Comparison of ENCODE assay signal across 8 cellular contexts in genomic region chr1:36450270-36450918, GRCh38. TPM values are rescaled to one million over a fixed set of nuclear protein-coding genes. Genes with fewer than 3 reads are reported as not detected.
DNase-seq lines count a peak whose midpoint lies in the region; ATAC-seq and TF ChIP-seq lines count a peak whose summit lies in the region.

A gene with protein sequence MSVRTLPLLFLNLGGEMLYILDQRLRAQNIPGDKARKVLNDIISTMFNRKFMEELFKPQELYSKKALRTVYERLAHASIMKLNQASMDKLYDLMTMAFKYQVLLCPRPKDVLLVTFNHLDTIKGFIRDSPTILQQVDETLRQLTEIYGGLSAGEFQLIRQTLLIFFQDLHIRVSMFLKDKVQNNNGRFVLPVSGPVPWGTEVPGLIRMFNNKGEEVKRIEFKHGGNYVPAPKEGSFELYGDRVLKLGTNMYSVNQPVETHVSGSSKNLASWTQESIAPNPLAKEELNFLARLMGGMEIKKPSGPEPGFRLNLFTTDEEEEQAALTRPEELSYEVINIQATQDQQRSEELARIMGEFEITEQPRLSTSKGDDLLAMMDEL (minus strand): TSS chr1:36450451. CDS start chr1:36450369, 82 bp downstream.

- peak within 1 kb of the TSS; percentile 88 for H3K4me3 Mint-ChIP-seq in T-helper 1 cell treated with Interleukin-12 subunit alpha and Interleukin-12 subunit beta and Interleukin-4 antibody, amounts not matched to agents 30 μg/mL and 1 μg/mL, for 36 hours

- H3K9me3 ChIP-seq in left ventricle myocardium inferior (replicated peaks) (no peaks in the 10 kb centered on the region), upper lobe of right lung (no peaks in the 10 kb centered on the region)

- H3K4me3 ChIP-seq in GM12865 (ENCODE audit: low read depth, low read length) (peak within 1 kb of the TSS; percentile 59), left ventricle myocardium inferior (peak within 1 kb of the TSS; percentile 81), upper lobe of right lung (peak within 1 kb of the TSS; percentile 62)

- TF ChIP-seq CTCF in GM12865 (IDR thresholded peaks at IDR 0.05; ENCODE audit: insufficient read depth, low read depth, low read length, missing control alignments) (no peak), left ventricle myocardium inferior (IDR thresholded peaks at IDR 0.05; ENCODE audit: borderline replicate concordance) (no peak), upper lobe of right lung (IDR thresholded peaks at IDR 0.05) (no peak)

- H3K27ac ChIP-seq in angular gyrus (ENCODE audit: low read depth, low read length) (peak within 1 kb of the TSS; percentile 93), left ventricle myocardium inferior (replicated peaks) (peak within 1 kb of the TSS; percentile 99), upper lobe of right lung (peak within 1 kb of the TSS; percentile 95)

- H3K4me1 ChIP-seq in left ventricle myocardium inferior (peaks cover 24% of the 10 kb centered on the region), upper lobe of right lung (peaks cover 5% of the 10 kb centered on the region)

- H3K27ac Mint-ChIP-seq in T-helper 1 cell treated with Interleukin-12 subunit alpha and Interleukin-12 subunit beta and Interleukin-4 antibody, amounts not matched to agents 30 μg/mL and 1 μg/mL, for 36 hours: peak within 1 kb of the TSS; percentile 89

- H3K36me3 Mint-ChIP-seq in T-helper 1 cell treated with Interleukin-12 subunit alpha and Interleukin-12 subunit beta and Interleukin-4 antibody, amounts not matched to agents 30 μg/mL and 1 μg/mL, for 36 hours (ENCODE audit: low read depth): peaks cover 16% of the 10 kb centered on the region

- peak; percentile 97 for DNase-seq in GM12865 (ENCODE audit: low read depth)
- peak; percentile 81 for DNase-seq in NCI-H1417 treated with DMSO at 0.1 percent for 48 hours (lab: John Stamatoyannopoulos, UW)
- DNase-seq in left ventricle myocardium inferior: peak; percentile 96
- peak; percentile 99 for DNase-seq in posterior vena cava (ENCODE audit: low spot score)
- peak; percentile 97 for DNase-seq in upper lobe of right lung

- H3K9me3 Mint-ChIP-seq in T-helper 1 cell treated with Interleukin-12 subunit alpha and Interleukin-12 subunit beta and Interleukin-4 antibody, amounts not matched to agents 30 μg/mL and 1 μg/mL, for 36 hours: no peaks in the 10 kb centered on the region

- peaks cover 7% of the 10 kb centered on the region for H3K36me3 ChIP-seq in left ventricle myocardium inferior
- peaks cover 12% of the 10 kb centered on the region for H3K36me3 ChIP-seq in upper lobe of right lung

- ATAC-seq in HG02759 (IDR thresholded peaks at IDR 0.05; ENCODE audit: unreplicated experiment) (peak; percentile 99), upper lobe of right lung (peak; percentile 99)

- H3K4me1 Mint-ChIP-seq in T-helper 1 cell treated with Interleukin-12 subunit alpha and Interleukin-12 subunit beta and Interleukin-4 antibody, amounts not matched to agents 30 μg/mL and 1 μg/mL, for 36 hours (ENCODE audit: low read depth): peaks cover 20% of the 10 kb centered on the region

- H3K27me3 Mint-ChIP-seq in T-helper 1 cell treated with Interleukin-12 subunit alpha and Interleukin-12 subunit beta and Interleukin-4 antibody, amounts not matched to agents 30 μg/mL and 1 μg/mL, for 36 hours (ENCODE audit: low read depth): no peaks in the 10 kb centered on the region

- H3K27me3 ChIP-seq in left ventricle myocardium inferior (ENCODE audit: low read depth) (no peaks in the 10 kb centered on the region), upper lobe of right lung (no peaks in the 10 kb centered on the region)

- intact Hi-C loops in left ventricle myocardium inferior (cut with micrococcal nuclease) (no loop called here), posterior vena cava (cut with DNase I) (no loop called here), upper lobe of right lung (cut with DNase I) (no loop called here)

RNA-seq across cellular contexts. Expression of the gene that starts here (rescaled TPM):
- total RNA-seq in left ventricle myocardium inferior (7.1 TPM), posterior vena cava (1 to 10 TPM; 5.7 to 7.1 TPM), upper lobe of right lung (8.2 TPM)

Comparison
In these comparisons a context has a peak if more than half of its experiments do, and no peak if none do; other contexts are left out.
1. Peak in every context shown above with its lines: DNase-seq, ATAC-seq, H3K4me3 ChIP-seq and H3K27ac ChIP-seq.